In the genomic region with DNA sequence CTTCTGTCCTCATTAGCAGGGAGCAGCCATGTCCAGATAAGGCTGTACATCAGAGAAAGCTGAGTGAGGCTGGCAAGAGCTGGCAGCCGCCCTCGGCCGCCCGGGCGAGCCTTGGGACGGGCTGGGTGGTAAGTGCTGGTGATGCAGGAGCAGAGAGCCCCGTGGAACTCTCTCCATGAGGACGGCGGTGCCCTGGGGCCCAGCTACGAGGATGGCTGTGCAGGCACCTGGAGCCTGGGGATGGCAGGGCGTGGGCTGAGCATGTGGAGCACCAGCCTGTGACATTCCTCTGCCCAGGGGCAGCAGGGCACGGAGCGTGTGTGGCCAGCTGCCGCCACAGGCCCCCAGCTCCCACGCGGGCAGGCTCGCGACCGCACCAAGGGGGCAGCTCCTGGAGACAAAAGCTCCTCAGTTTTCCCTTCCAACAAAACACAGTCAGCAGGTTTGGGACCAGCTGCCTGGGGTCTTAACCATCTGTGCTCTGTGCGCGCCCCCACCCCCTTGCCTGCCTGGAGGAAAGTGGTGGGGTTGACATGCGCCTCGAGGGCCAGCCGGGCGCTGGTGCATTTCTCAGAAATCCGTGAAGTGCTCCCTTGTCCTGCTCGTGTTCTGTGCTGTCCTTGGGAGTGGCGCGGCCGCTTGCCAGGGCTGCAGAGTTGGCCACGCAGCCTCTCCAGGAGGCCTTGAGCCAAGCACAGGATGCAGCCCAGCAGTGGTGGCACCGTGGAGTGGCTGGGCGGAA, we compare ENCODE assay signal across 22 cellular contexts. TPM values are rescaled to one million over a fixed set of nuclear protein-coding genes. Genes with fewer than 3 reads are reported as not detected.
DNase-seq lines count a peak whose midpoint lies in the region; ATAC-seq, FAIRE-seq and TF ChIP-seq lines count a peak whose summit lies in the region.
"Had no signal": no experiment of that assay in that cellular context is flagged by ENCODE, and none has a peak within 500 bp of the region (broad histone marks: within the 10 kb centered on the region; RNA-seq: fewer than 3 reads in every experiment).

No MANE protein-coding gene starts in this region.

- no peaks in the 10 kb centered on the region for H3K27me3 ChIP-seq in BLaER1
- no peaks in the 10 kb centered on the region for H3K27me3 ChIP-seq in body of pancreas
- H3K27me3 ChIP-seq in right atrium auricular region: no peaks in the 10 kb centered on the region
- no peaks in the 10 kb centered on the region for H3K27me3 ChIP-seq in pancreas
- H3K27me3 ChIP-seq in esophagus muscularis mucosa: no peaks in the 10 kb centered on the region
- H3K27me3 ChIP-seq: SJSA1 had no signal

- WGBS in body of pancreas, 2 donors: 51 to 75% methylated on average over 14 to 33 of the region's 33 CpGs
- WGBS in pancreas, 2 donors: 52 to 54% methylated on average over 33 of the region's 33 CpGs
- WGBS in esophagus muscularis mucosa: 87% methylated on average over 18 of the region's 33 CpGs

- peaks cover 98% of the 10 kb centered on the region for H3K4me1 ChIP-seq in BLaER1
- peaks cover 40% of the 10 kb centered on the region for H3K4me1 ChIP-seq in body of pancreas
- H3K4me1 ChIP-seq in right atrium auricular region: peaks cover 0 to 79% of the 10 kb centered on the region in 2 donors
- peaks cover 3 to 17% (median 3%) of the 10 kb centered on the region in 3 donors for H3K4me1 ChIP-seq in pancreas
- peaks cover 52 to 81% (median 68%) of the 10 kb centered on the region in 4 donors for H3K4me1 ChIP-seq in esophagus muscularis mucosa
- H3K4me1 ChIP-seq: A549, prostate gland had no signal

- H3K36me3 ChIP-seq in BLaER1 (peaks cover 22% of the 10 kb centered on the region; the same call in 1 of the 2 replicates), body of pancreas (replicated peaks in 1 of 2; ENCODE audit: insufficient read depth in 1 of 2, low read depth in 2 of 2) (no peaks in the 10 kb centered on the region), right atrium auricular region (no peaks in the 10 kb centered on the region), pancreas (no peaks in the 10 kb centered on the region), esophagus muscularis mucosa (no peaks in the 10 kb centered on the region)
- H3K36me3 ChIP-seq: prostate gland, SJSA1 had no signal

- no peak for TF ChIP-seq POLR2A in body of pancreas (IDR thresholded peaks at IDR 0.05)
- TF ChIP-seq POLR2A in esophagus muscularis mucosa (IDR thresholded peaks at IDR 0.05; ENCODE audit: low read depth): no peak

- TF ChIP-seq CTCF in body of pancreas (IDR thresholded peaks at IDR 0.05): no peak
- TF ChIP-seq CTCF in right atrium auricular region (IDR thresholded peaks at IDR 0.05): no peak
- TF ChIP-seq CTCF in pancreas (IDR thresholded peaks at IDR 0.05): no peak
- TF ChIP-seq CTCF in esophagus muscularis mucosa (IDR thresholded peaks at IDR 0.05): no peak
- TF ChIP-seq CTCF in GM10266 (IDR thresholded peaks at IDR 0.05; ENCODE audit: control insufficient read depth, insufficient read depth, low read depth, missing control alignments): no peak

- H3K4me2 ChIP-seq in BLaER1: peak overlapping the region; percentile 61
- H3K4me2 ChIP-seq: A549 had no signal

- no peak for TF ChIP-seq EP300 in esophagus muscularis mucosa (IDR thresholded peaks at IDR 0.05)

- H3K27ac ChIP-seq in BLaER1 (peak overlapping the region; percentile 30; the same call in 1 of the 2 replicates), body of pancreas (no peak overlapping the region), right atrium auricular region (peak overlapping the region; percentile 76 to 81), pancreas (no peak overlapping the region), esophagus muscularis mucosa (replicated peaks in 1 of 4) (no peak overlapping the region)
- H3K27ac ChIP-seq: A549, prostate gland, SJSA1 had no signal

- peaks cover 100% of the 10 kb centered on the region for H4K20me1 ChIP-seq in BLaER1

- peak; percentile 59 to 83 (median 68) for DNase-seq in body of pancreas
- no peak for DNase-seq in right atrium auricular region (ENCODE audit: low spot score)
- peak in 5 of 6 donors; percentile 56 to 87 (median 73) for DNase-seq in pancreas
- no peak for DNase-seq in esophagus muscularis mucosa (ENCODE audit: extremely low spot score)
- DNase-seq in GM10266 (ENCODE audit: extremely low spot score): no peak
- DNase-seq: activated CD4-positive, alpha-beta T cell treated with anti-CD3 and anti-CD28 coated beads for 1 hour; activated CD8-positive, alpha-beta memory T cell treated with anti-CD3 and anti-CD28 coated beads, Interleukin-2, amount 10 ng/mL, durations not matched to agents 7 days and 5 days; CD4-positive, alpha-beta memory T cell; DMS79; effector memory CD4-positive, alpha-beta T cell; left colon; NCI-H146; stimulated activated naive CD8-positive, alpha-beta T cell treated with anti-CD3 and anti-CD28 coated beads, Interleukin-15, amount 100 ng/mL, for 72 hours had no signal

- ATAC-seq in body of pancreas (peak; percentile 64), pancreas (peak; percentile 56 to 85 (median 75)), GM19324 (IDR thresholded peaks at IDR 0.05; ENCODE audit: low FRiP score, unreplicated experiment) (no peak), GM18520 (IDR thresholded peaks at IDR 0.05; ENCODE audit: unreplicated experiment) (no peak)
- ATAC-seq: A549; activated CD8-positive, alpha-beta memory T cell treated with anti-CD3 and anti-CD28 coated beads, Interleukin-2, amount 10 ng/mL, durations not matched to agents 7 days and 5 days; left colon; stimulated activated naive CD8-positive, alpha-beta T cell treated with anti-CD3 and anti-CD28 coated beads, Interleukin-15, amount 100 ng/mL, for 72 hours had no signal

- intact Hi-C loops in body of pancreas (cut with DNase I) (no loop called here), pancreas (cut with DNase I) (no loop called here), esophagus muscularis mucosa (cut with DNase I) (no loop called here)

- no peak for FAIRE-seq in pancreas (lab: Jason Lieb, UNC)
- FAIRE-seq: A549, GM19239, HTR-8/SVneo, urothelium cell line had no signal

- H3K4me3 ChIP-seq in BLaER1 (no peak overlapping the region), body of pancreas (no peak overlapping the region), right atrium auricular region (no peak overlapping the region), pancreas (no peak overlapping the region), esophagus muscularis mucosa (no peak overlapping the region)
- H3K4me3 ChIP-seq: A549, prostate gland, SJSA1 had no signal

- H3K9me3 ChIP-seq in BLaER1: peaks cover 7% of the 10 kb centered on the region
- no peaks in the 10 kb centered on the region for H3K9me3 ChIP-seq in body of pancreas
- no peaks in the 10 kb centered on the region for H3K9me3 ChIP-seq in right atrium auricular region
- no peaks in the 10 kb centered on the region for H3K9me3 ChIP-seq in pancreas
- H3K9me3 ChIP-seq in esophagus muscularis mucosa: no peaks in the 10 kb centered on the region
- H3K9me3 ChIP-seq: A549, prostate gland had no signal

- no peak overlapping the region for H3K9ac ChIP-seq in BLaER1

RNA-seq across cellular contexts. Expression of a gene that starts 21.4 kb away (rescaled TPM):
- total RNA-seq in body of pancreas: 100 to 1,000 TPM in 1 of 2 donors, 10 to 100 TPM in 1; 56.6 to 102 TPM
- 10 to 100 TPM; 55.0 to 59.7 TPM for total RNA-seq in right atrium auricular region
- 10 to 100 TPM; 36.9 to 63.6 (median 46.2) TPM for total RNA-seq in pancreas
- 100 to 1,000 TPM in 1 of 2 donors, 10 to 100 TPM in 1; 77.7 to 128 TPM for polyA plus RNA-seq in pancreas
- 10 to 100 TPM; 59.8 to 97.4 (median 71.2) TPM for total RNA-seq in esophagus muscularis mucosa

RNA-seq across cellular contexts. Expression of a gene that starts 35.1 kb away (rescaled TPM):
- total RNA-seq in body of pancreas (10 to 100 TPM; 54.5 to 86.7 TPM), right atrium auricular region (10 to 100 TPM; 16.2 to 17.2 TPM), pancreas (10 to 100 TPM; 13.6 to 25.4 (median 19.3) TPM), esophagus muscularis mucosa (10 to 100 TPM; 23.0 to 47.3 (median 41.4) TPM)
- polyA plus RNA-seq in pancreas: 10 to 100 TPM; 34.5 to 50.2 TPM

Comparison
In these comparisons a context has a peak if more than half of its experiments do, and no peak if none do; other contexts are left out.
1. H3K27ac ChIP-seq: peak in BLaER1 (single experiment) and right atrium auricular region (2 of 2); none in body of pancreas (0 of 4), pancreas (0 of 4) and esophagus muscularis mucosa (0 of 4).
2. ATAC-seq: peak in body of pancreas (single experiment) and pancreas (4 of 4); none in GM19324 (single experiment) and GM18520 (single experiment).
3. DNase-seq: peak in body of pancreas (4 of 4) and pancreas (5 of 6); none in right atrium auricular region (single experiment), esophagus muscularis mucosa (single experiment) and GM10266 (single experiment).